In the genomic region with DNA sequence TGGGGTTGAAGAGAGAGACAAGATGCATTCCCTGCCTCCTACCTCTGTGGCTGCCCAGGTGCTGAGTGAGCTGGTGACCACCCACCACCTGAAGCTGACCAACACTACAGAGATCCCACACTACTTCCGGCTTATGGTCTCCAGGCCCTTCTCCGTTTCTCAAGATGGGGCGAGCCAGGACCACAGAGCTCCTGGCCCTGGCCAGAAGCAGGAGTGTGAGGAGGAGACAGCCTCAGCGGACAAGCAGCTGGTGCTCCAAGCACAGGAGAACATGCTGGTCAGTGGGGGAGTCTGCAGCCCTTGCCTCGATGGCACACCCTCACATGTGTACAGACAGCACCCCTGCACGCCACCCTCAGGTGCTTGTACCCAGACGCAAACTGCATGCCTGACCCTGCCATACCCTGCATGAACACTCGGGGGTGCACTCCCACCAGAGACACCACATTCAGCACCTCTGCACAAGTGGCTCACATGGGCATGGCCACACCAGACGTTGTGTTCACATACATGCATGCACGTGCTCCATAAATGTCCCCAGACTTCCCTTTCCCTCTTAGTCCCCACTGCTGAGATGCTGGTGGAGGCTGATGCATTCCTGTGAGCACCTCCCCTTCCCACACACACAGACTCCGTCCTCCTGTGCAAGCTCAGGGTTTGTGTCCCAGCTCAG, we compare ENCODE assay signal across 8 cellular contexts. TPM values are rescaled to one million over a fixed set of nuclear protein-coding genes. Genes with fewer than 3 reads are reported as not detected.
A peak's percentile ranks its signal among the peaks of the same experiment; 100 is the strongest.
DNase-seq lines count a peak whose midpoint lies in the region; ATAC-seq and TF ChIP-seq lines count a peak whose summit lies in the region.

No MANE protein-coding gene starts in this region.

- no peaks in the 10 kb centered on the region for H3K27me3 ChIP-seq in GM23338 (ENCODE audit: insufficient read depth)
- H3K27me3 ChIP-seq in MM.1S (replicated peaks; ENCODE audit: insufficient read depth, low read length): no peaks in the 10 kb centered on the region

- DNase-seq in GM23338 (ENCODE audit: low spot score) (peak; percentile 71), MM.1S (peak; percentile 43), coronary artery (ENCODE audit: low spot score) (no peak), medulla oblongata (ENCODE audit: extremely low spot score) (peak; percentile 45), NCI-H2171 (lab: John Stamatoyannopoulos, UW) (no peak)
- peak; percentile 86 for DNase-seq in activated CD4-positive, alpha-beta T cell treated with anti-CD3 and anti-CD28 coated beads for 36 hours
- DNase-seq in stimulated activated CD8-positive, alpha-beta memory T cell treated with anti-CD3 and anti-CD28 coated beads, Interleukin-4, amount 100 ng/mL, for 24 hours (ENCODE audit: low read depth): peak; percentile 47

- H3K4me1 ChIP-seq in GM23338 (ENCODE audit: insufficient read depth): no peaks in the 10 kb centered on the region
- no peaks in the 10 kb centered on the region for H3K4me1 ChIP-seq in MM.1S (ENCODE audit: low read length)

- H3K9me2 ChIP-seq in GM23338 (ENCODE audit: insufficient read depth): no peaks in the 10 kb centered on the region
- H3K9me2 ChIP-seq in MM.1S (replicated peaks; ENCODE audit: insufficient read depth, low read length): no peaks in the 10 kb centered on the region

- intact Hi-C loops in activated CD4-positive, alpha-beta T cell treated with anti-CD3 and anti-CD28 coated beads for 36 hours (cut with DNase I, micrococcal nuclease): loop anchor here (1.0 to 5.0 kb wide), 3 partner anchors 180 to 362 kb away; partner anchors contain the start of gene XYLB (in 1 of the 2)

- H3K4me3 Mint-ChIP-seq in GM23338: no peak overlapping the region
- H3K4me3 Mint-ChIP-seq in activated CD4-positive, alpha-beta T cell treated with anti-CD3 and anti-CD28 coated beads for 36 hours: no peak overlapping the region

- H3K36me3 Mint-ChIP-seq in GM23338 (ENCODE audit: low read depth): peaks cover 18% of the 10 kb centered on the region
- H3K36me3 Mint-ChIP-seq in activated CD4-positive, alpha-beta T cell treated with anti-CD3 and anti-CD28 coated beads for 36 hours (ENCODE audit: low read depth): peaks cover 10% of the 10 kb centered on the region

- no peaks in the 10 kb centered on the region for H3K4me1 Mint-ChIP-seq in GM23338
- no peaks in the 10 kb centered on the region for H3K4me1 Mint-ChIP-seq in activated CD4-positive, alpha-beta T cell treated with anti-CD3 and anti-CD28 coated beads for 36 hours

- ATAC-seq in GM23338: peak; percentile 87
- ATAC-seq in activated CD4-positive, alpha-beta T cell treated with anti-CD3 and anti-CD28 coated beads for 36 hours: peak; percentile 91

- POLR2A ChIA-PET in activated CD4-positive, alpha-beta T cell treated with anti-CD3 and anti-CD28 coated beads for 36 hours (lab: Charles Lee): no interaction called here

- H2AFZ ChIP-seq in GM23338 (no peak overlapping the region), MM.1S (ENCODE audit: low read length) (no peak overlapping the region)

- CTCF ChIA-PET in activated CD4-positive, alpha-beta T cell treated with anti-CD3 and anti-CD28 coated beads for 36 hours (lab: Charles Lee): interaction anchor here (0.5 to 1.7 kb wide), 19 partner anchors 15 to 374 kb away, joined by 3 to 6 read pairs (median 4); no protein-coding TSS in a partner anchor

- H3K27me3 Mint-ChIP-seq in GM23338 (ENCODE audit: insufficient read depth, low read depth, poor library complexity): peaks cover 22% of the 10 kb centered on the region
- H3K27me3 Mint-ChIP-seq in activated CD4-positive, alpha-beta T cell treated with anti-CD3 and anti-CD28 coated beads for 36 hours: no peaks in the 10 kb centered on the region

- no peak overlapping the region for H3K27ac Mint-ChIP-seq in GM23338
- H3K27ac Mint-ChIP-seq in activated CD4-positive, alpha-beta T cell treated with anti-CD3 and anti-CD28 coated beads for 36 hours: no peak overlapping the region

- no peaks in the 10 kb centered on the region for H3K36me3 ChIP-seq in GM23338 (ENCODE audit: insufficient read depth)
- no peaks in the 10 kb centered on the region for H3K36me3 ChIP-seq in MM.1S (replicated peaks; ENCODE audit: insufficient read depth, low read length)

- H3K4me2 ChIP-seq in GM23338 (no peak overlapping the region), MM.1S (ENCODE audit: low read depth, low read length) (no peak overlapping the region)

- no peaks in the 10 kb centered on the region for H3F3A ChIP-seq in GM23338 (replicated peaks; ENCODE audit: low read depth)
- no peaks in the 10 kb centered on the region for H3F3A ChIP-seq in MM.1S (ENCODE audit: insufficient read depth, low read length)

- no peaks in the 10 kb centered on the region for H3K9me3 ChIP-seq in MM.1S (replicated peaks; ENCODE audit: insufficient read depth, low read length)

- H3K79me2 ChIP-seq in GM23338 (replicated peaks; ENCODE audit: insufficient read depth) (no peaks in the 10 kb centered on the region), MM.1S (ENCODE audit: low read length) (no peaks in the 10 kb centered on the region)

- no peak overlapping the region for H3K27ac ChIP-seq in GM23338 (ENCODE audit: low read depth)
- H3K27ac ChIP-seq in MM.1S (ENCODE audit: low read length): no peak overlapping the region
- H3K27ac ChIP-seq in coronary artery: no peak overlapping the region

- no peaks in the 10 kb centered on the region; the same call in 1 of the 2 replicates for H4K20me1 ChIP-seq in GM23338 (replicated peaks; ENCODE audit: insufficient read depth)
- no peaks in the 10 kb centered on the region for H4K20me1 ChIP-seq in MM.1S (ENCODE audit: insufficient read depth, low read length)

- no peaks in the 10 kb centered on the region; the same call in 2 of the 3 replicates for H3K9me3 Mint-ChIP-seq in GM23338
- H3K9me3 Mint-ChIP-seq in activated CD4-positive, alpha-beta T cell treated with anti-CD3 and anti-CD28 coated beads for 36 hours (ENCODE audit: low read depth): no peaks in the 10 kb centered on the region

- H3K4me3 ChIP-seq in GM23338 (no peak overlapping the region), MM.1S (ENCODE audit: low read length) (no peak overlapping the region), coronary artery (no peak overlapping the region)

- H3K9ac ChIP-seq in MM.1S (ENCODE audit: low read length): no peak overlapping the region

- TF ChIP-seq CTCF in GM12873 (IDR thresholded peaks at IDR 0.05; ENCODE audit: insufficient read depth, low read depth, low read length, missing control alignments) (peak; percentile 98), GM23338 (conservative IDR thresholded peaks at IDR 0.05; ENCODE audit: low read depth in 2 of 2) (peak; percentile 63 to 95), MM.1S (IDR thresholded peaks at IDR 0.05; ENCODE audit: low read length) (peak; percentile 67), coronary artery (IDR thresholded peaks at IDR 0.05) (peak; percentile 55)

TF ChIP-seq in GM23338, 12 proteins besides CTCF, POLR2A, EP300 and RAD21 (continues in another document):
- no peak for TF ChIP-seq REST (IDR thresholded peaks at IDR 0.05; ENCODE audit: unreplicated experiment)
- TF ChIP-seq POLR2AphosphoS5 (IDR thresholded peaks at IDR 0.05; ENCODE audit: low read depth): peak; percentile 23; the same call in 1 of the 2 replicates

RNA-seq across cellular contexts. Expression of gene ACAA1, which starts 19.0 kb away (rescaled TPM):
- total RNA-seq in GM23338 (2014; rRNA removed; shearing (Covaris generic)): 21.4 and 23.2 TPM in 2 replicates
- 25.9 and 26.6 TPM in 2 replicates for polyA plus RNA-seq in GM23338 (2016; fragmentation: Nextera tagmentation; extraction: Ambion mirVana)
- 10 to 100 TPM; 52.2 to 64.6 TPM for total RNA-seq in activated CD4-positive, alpha-beta T cell treated with anti-CD3 and anti-CD28 coated beads for 36 hours

RNA-seq across cellular contexts. Expression of gene MYD88, which starts 20.6 kb away (rescaled TPM):
- total RNA-seq in GM23338 (2014; rRNA removed; shearing (Covaris generic)): 26.0 and 42.6 TPM in 2 replicates
- polyA plus RNA-seq in GM23338 (2016; fragmentation: Nextera tagmentation; extraction: Ambion mirVana): 14.4 and 15.5 TPM in 2 replicates
- total RNA-seq in activated CD4-positive, alpha-beta T cell treated with anti-CD3 and anti-CD28 coated beads for 36 hours: 10 to 100 TPM; 32.8 to 33.1 TPM

RNA-seq across cellular contexts. Expression of gene OXSR1, which starts 47.5 kb away (rescaled TPM):
- total RNA-seq in GM23338 (2014; rRNA removed; shearing (Covaris generic)): 39.3 and 41.1 TPM in 2 replicates
- 15.5 and 16.0 TPM in 2 replicates for polyA plus RNA-seq in GM23338 (2016; fragmentation: Nextera tagmentation; extraction: Ambion mirVana)
- total RNA-seq in activated CD4-positive, alpha-beta T cell treated with anti-CD3 and anti-CD28 coated beads for 36 hours: 10 to 100 TPM; 53.7 to 56.0 TPM

Comparison
In these comparisons a context has a peak if more than half of its experiments do, and no peak if none do; other contexts are left out.
1. DNase-seq: peak in GM23338 (single experiment), MM.1S (single experiment), activated CD4-positive, alpha-beta T cell treated with anti-CD3 and anti-CD28 coated beads for 36 hours (single experiment), medulla oblongata (single experiment) and stimulated activated CD8-positive, alpha-beta memory T cell treated with anti-CD3 and anti-CD28 coated beads, Interleukin-4, amount 100 ng/mL, for 24 hours (single experiment); none in coronary artery (single experiment) and NCI-H2171 (single experiment).
2. Peak in every context shown above with its lines, with median percentiles within 50 percentile points of each other: CTCF ChIP-seq.